In the genomic region with DNA sequence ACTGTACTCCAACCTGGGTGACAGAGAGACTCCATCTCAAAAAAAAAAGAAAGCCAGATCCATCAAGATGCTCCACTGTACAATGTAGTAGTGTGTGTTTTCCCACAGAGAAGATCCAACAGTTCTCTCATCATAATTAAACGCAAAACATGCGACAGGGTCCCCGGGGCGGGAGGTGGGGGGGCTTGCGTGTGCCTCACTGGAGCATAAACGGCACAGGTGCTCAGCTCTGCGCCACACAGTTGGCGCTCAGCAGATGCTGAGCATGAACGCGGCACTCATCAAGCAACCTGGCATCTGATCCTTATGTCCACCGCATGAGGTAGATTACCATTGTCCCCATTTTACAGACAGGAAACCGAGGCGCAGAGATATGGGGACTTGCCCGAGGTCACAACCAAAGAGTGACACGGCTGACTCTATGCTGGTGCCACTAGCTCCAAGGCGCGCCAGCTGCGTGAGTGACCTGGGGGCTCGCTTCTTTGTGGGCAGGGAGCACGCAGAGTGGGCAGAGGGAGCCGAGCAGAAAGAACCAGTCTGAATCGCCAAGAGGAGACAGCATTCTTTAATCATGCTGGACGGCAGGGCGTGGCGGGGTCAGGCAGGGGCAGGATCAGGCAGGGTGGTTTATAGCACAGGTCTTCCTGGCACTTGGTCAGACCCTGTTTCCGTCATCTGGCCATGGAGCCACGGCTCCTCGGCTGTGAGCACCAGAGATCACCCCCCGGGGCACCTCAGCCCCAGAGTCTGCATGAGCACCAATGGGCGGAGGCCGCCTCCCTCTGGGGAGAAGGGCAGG, we compare ENCODE assay signal across 20 cellular contexts. TPM values are rescaled to one million over a fixed set of nuclear protein-coding genes. Genes with fewer than 3 reads are reported as not detected.
A peak's percentile ranks its signal among the peaks of the same experiment; 100 is the strongest.
DNase-seq lines count a peak whose midpoint lies in the region; TF ChIP-seq lines count a peak whose summit lies in the region.
"Had no signal": no experiment of that assay in that cellular context is flagged by ENCODE, and none has a peak within 500 bp of the region (broad histone marks: within the 10 kb centered on the region; RNA-seq: fewer than 3 reads in every experiment).

No MANE protein-coding gene starts in this region.

- no CpG with 5 or more reads among the region's 31 CpGs for WGBS in neuronal stem cell (ENCODE audit: extremely low coverage in 2 of 2, insufficient read length in 2 of 2, insufficient replicate concordance in 1 of 2), 2 donors
- 71% methylated on average over 31 of the region's 31 CpGs; no CpG with 5 or more reads in 1 of the 2 donors for WGBS in transverse colon (ENCODE audit: low coverage in 1 of 2), 2 donors

- no peak overlapping the region for H2BK120ac ChIP-seq in neuronal stem cell (ENCODE audit: low read depth, low read length)

- peaks cover 39% of the 10 kb centered on the region for H3K4me1 Mint-ChIP-seq in dendritic cell treated with granulocyte-macrophage colony-stimulating factor and Interleukin-4, amounts not matched to agents 40 ng/mL and 50 ng/mL, for 4 days (ENCODE audit: low read depth)

- H3K4me2 ChIP-seq in PC-9 (no peak overlapping the region), neuronal stem cell (ENCODE audit: insufficient read depth, low read length, poor library complexity, severe bottlenecking) (no peak overlapping the region)

- H3K27me3 Mint-ChIP-seq in dendritic cell treated with granulocyte-macrophage colony-stimulating factor and Interleukin-4, amounts not matched to agents 40 ng/mL and 50 ng/mL, for 4 days, result peaks cover 24% of the 10 kb centered on the region

- H3K36me3 ChIP-seq in PC-9 (ENCODE audit: low read depth), result no peaks in the 10 kb centered on the region
- H3K36me3 ChIP-seq in neuronal stem cell (replicated peaks in 1 of 2; ENCODE audit: control insufficient read depth in 2 of 2, insufficient read depth in 2 of 2, low read length in 2 of 2), result peaks cover 0 to 53% of the 10 kb centered on the region in 2 donors
- no peaks in the 10 kb centered on the region for H3K36me3 ChIP-seq in transverse colon

- peak overlapping the region; percentile 56 for H3K27ac Mint-ChIP-seq in dendritic cell treated with granulocyte-macrophage colony-stimulating factor and Interleukin-4, amounts not matched to agents 40 ng/mL and 50 ng/mL, for 4 days
- H3K27ac Mint-ChIP-seq: activated CD4-positive, alpha-beta memory T cell treated with anti-CD3 and anti-CD28 coated beads, Interleukin-2, amount 10 ng/mL, durations not matched to agents 7 days and 5 days; naive B cell had no signal

- H3K36me3 Mint-ChIP-seq in dendritic cell treated with granulocyte-macrophage colony-stimulating factor and Interleukin-4, amounts not matched to agents 40 ng/mL and 50 ng/mL, for 4 days (ENCODE audit: low read depth), result no peaks in the 10 kb centered on the region
- H3K36me3 Mint-ChIP-seq: naive B cell had no signal

- no peak for TF ChIP-seq POLR2A in transverse colon (IDR thresholded peaks at IDR 0.05)

- no peak overlapping the region for H3K14ac ChIP-seq in neuronal stem cell (ENCODE audit: low read length)

- peak overlapping the region; percentile 7 for H3K18ac ChIP-seq in neuronal stem cell (ENCODE audit: low read length)

- peaks cover 21% of the 10 kb centered on the region; the same call in 1 of the 2 replicates for H3F3A ChIP-seq in PC-9 (ENCODE audit: insufficient read depth, low read depth)

- no peaks in the 10 kb centered on the region for H3K79me1 ChIP-seq in neuronal stem cell (ENCODE audit: low read depth, low read length)

- H2AFZ ChIP-seq in PC-9 (no peak overlapping the region), neuronal stem cell (ENCODE audit: low read length) (no peak overlapping the region)
- H2AFZ ChIP-seq: hepatocyte had no signal

- peaks cover 3% of the 10 kb centered on the region; the same call in 1 of the 2 replicates for H3K79me2 ChIP-seq in PC-9 (ENCODE audit: low read depth)
- H3K79me2 ChIP-seq: hepatocyte had no signal

- in situ Hi-C loops in transverse colon (cut with MboI; ENCODE audit: low pct_ligation_motif_present in 1 of 4, low pct_unique_long_range_greater_than_20kb in 1 of 4, low sequenced_read_pairs in 3 of 4), result no loop called here

- H3K4ac ChIP-seq in neuronal stem cell (ENCODE audit: low read length), result no peak overlapping the region

- POLR2A ChIA-PET in PC-9 (lab: Charles Lee; ENCODE audit: unreplicated experiment), result interaction anchor here (0.6 kb wide), 1 partner anchor 18 kb away, joined by 4 read pairs; no protein-coding TSS in a partner anchor

- no peaks in the 10 kb centered on the region for H3K9me3 Mint-ChIP-seq in dendritic cell treated with granulocyte-macrophage colony-stimulating factor and Interleukin-4, amounts not matched to agents 40 ng/mL and 50 ng/mL, for 4 days
- H3K9me3 Mint-ChIP-seq: activated CD4-positive, alpha-beta memory T cell treated with anti-CD3 and anti-CD28 coated beads, Interleukin-2, amount 10 ng/mL, durations not matched to agents 7 days and 5 days; CD8-positive, alpha-beta memory T cell; naive B cell had no signal

- H3K27ac ChIP-seq in PC-9, result no peak overlapping the region
- H3K27ac ChIP-seq in neuronal stem cell (replicated peaks; ENCODE audit: low read length), result no peak overlapping the region
- H3K27ac ChIP-seq in transverse colon, result peak overlapping the region in 3 of 4 donors; percentile 12 to 78 (median 18)
- H3K27ac ChIP-seq: epithelial cell of prostate had no signal

- peaks cover 17% of the 10 kb centered on the region for H3K4me1 ChIP-seq in PC-9 (replicated peaks; ENCODE audit: insufficient read depth)
- H3K4me1 ChIP-seq in neuronal stem cell (ENCODE audit: control insufficient read depth in 2 of 2, insufficient read depth in 1 of 2, low read depth in 1 of 2, low read length in 2 of 2), result peaks cover 12 to 13% of the 10 kb centered on the region in 2 donors
- H3K4me1 ChIP-seq in transverse colon, result peaks cover 33 to 51% (median 44%) of the 10 kb centered on the region in 4 donors

- H2BK15ac ChIP-seq in neuronal stem cell (ENCODE audit: low read length), result no peak overlapping the region

- H3K9me2 ChIP-seq in PC-9 (ENCODE audit: insufficient read depth), result no peaks in the 10 kb centered on the region

- H2BK12ac ChIP-seq in neuronal stem cell (ENCODE audit: low read length), result no peak overlapping the region

- H4K8ac ChIP-seq in neuronal stem cell (ENCODE audit: low read depth, low read length), result no peak overlapping the region

- no peak for TF ChIP-seq CTCF in PC-9 (conservative IDR thresholded peaks at IDR 0.05)
- no peak for TF ChIP-seq CTCF in transverse colon (IDR thresholded peaks at IDR 0.05)

- H4K20me1 ChIP-seq in PC-9 (ENCODE audit: insufficient read depth), result no peaks in the 10 kb centered on the region

- intact Hi-C loops in PC-9 (cut with micrococcal nuclease; ENCODE audit: unreplicated experiment) (loop anchor here (1.0 to 10.0 kb wide), 3 partner anchors 8 to 365 kb away; partner anchors contain the start of gene C1QTNF6), transverse colon (cut with DNase I; ENCODE audit: low total_unique reads) (no loop called here)
- intact Hi-C loops in dendritic cell treated with granulocyte-macrophage colony-stimulating factor and Interleukin-4, amounts not matched to agents 40 ng/mL and 50 ng/mL, for 4 days (cut with micrococcal nuclease), result no loop called here

- TF ChIP-seq EP300 in transverse colon (IDR thresholded peaks at IDR 0.05; ENCODE audit: low read depth), result no peak

- H3K27me3 ChIP-seq in PC-9 (ENCODE audit: insufficient read depth, low read depth), result no peaks in the 10 kb centered on the region
- no peaks in the 10 kb centered on the region for H3K27me3 ChIP-seq in neuronal stem cell (ENCODE audit: control insufficient read depth in 3 of 3, insufficient read depth in 3 of 3, low read depth in 1 of 3, low read length in 3 of 3)
- H3K27me3 ChIP-seq in transverse colon, result no peaks in the 10 kb centered on the region
- H3K27me3 ChIP-seq: hepatocyte had no signal

- H3K4me3 Mint-ChIP-seq in dendritic cell treated with granulocyte-macrophage colony-stimulating factor and Interleukin-4, amounts not matched to agents 40 ng/mL and 50 ng/mL, for 4 days, result no peak overlapping the region
- H3K4me3 Mint-ChIP-seq: activated CD4-positive, alpha-beta memory T cell treated with anti-CD3 and anti-CD28 coated beads, Interleukin-2, amount 10 ng/mL, durations not matched to agents 7 days and 5 days; CD8-positive, alpha-beta memory T cell had no signal

- no peak overlapping the region for H2BK5ac ChIP-seq in neuronal stem cell (ENCODE audit: low read length)

- peak overlapping the region; percentile 53 for H2AK5ac ChIP-seq in neuronal stem cell (ENCODE audit: low read depth, low read length)

- H3K23ac ChIP-seq in neuronal stem cell (ENCODE audit: low read depth, low read length, poor library complexity), result peak overlapping the region; percentile 3

- H3K9ac ChIP-seq in neuronal stem cell (ENCODE audit: low read depth, low read length, poor library complexity), result no peak overlapping the region

- CTCF ChIA-PET in PC-9 (lab: Charles Lee), result interaction anchor here (1.2 kb wide), 1 partner anchor 101 kb away, joined by 3 read pairs; no protein-coding TSS in a partner anchor

- no peak overlapping the region for H4K91ac ChIP-seq in neuronal stem cell (ENCODE audit: low read depth, low read length, poor library complexity)

- BruUV-seq in PC-9 (replicated peaks; lab: Mats Ljungman, UMichigan), result no TSS peak

- H3K4me3 ChIP-seq in PC-9 (no peak overlapping the region), neuronal stem cell (ENCODE audit: low read length in 2 of 2) (no peak overlapping the region), transverse colon (no peak overlapping the region)
- H3K4me3 ChIP-seq: hepatocyte had no signal

- H3K9me3 ChIP-seq in PC-9 (ENCODE audit: insufficient read depth, low read depth) (no peaks in the 10 kb centered on the region), neuronal stem cell (replicated peaks in 1 of 2; ENCODE audit: control insufficient read depth in 2 of 2, insufficient read depth in 1 of 2, low read depth in 1 of 2, low read length in 2 of 2) (no peaks in the 10 kb centered on the region), transverse colon (no peaks in the 10 kb centered on the region)

- DNase-seq in PC-9, result peak; percentile 59 to 92
- no peak for DNase-seq in neuronal stem cell (ENCODE audit: low spot score)
- peak; percentile 81 for DNase-seq in transverse colon
- no peak for DNase-seq in inferior parietal cortex (ENCODE audit: extremely low spot score)
- DNase-seq in NAMALWA (ENCODE audit: low spot score), result no peak
- no peak for DNase-seq in DMS79 (lab: John Stamatoyannopoulos, UW)
- DNase-seq: activated CD4-positive, alpha-beta memory T cell treated with anti-CD3 and anti-CD28 coated beads, Interleukin-2, amount 10 ng/mL, durations not matched to agents 7 days and 5 days; activated CD4-positive, CD25-positive, alpha-beta regulatory T cell; naive B cell; NCI-H1092; NCI-H187 treated with DMSO at 0.1 percent for 48 hours; NCI-H69 had no signal

RNA-seq across cellular contexts. Expression of gene C1QTNF6, which starts 8.2 kb away (rescaled TPM):
- total RNA-seq in PC-9 (2021) (72.2 and 85.9 TPM in 2 replicates), transverse colon (10 to 100 TPM in 1 of 4 donors, 1 to 10 TPM in 3; 1.4 to 68.8 (median 7.5) TPM)
- 17.0 TPM for polyA plus RNA-seq in neuronal stem cell (2013, experiment 1 of 2)
- 18.2 TPM for polyA plus RNA-seq in neuronal stem cell (2013, experiment 2 of 2)

RNA-seq across cellular contexts. Expression of gene IL2RB, which starts 30.1 kb away (rescaled TPM):
- total RNA-seq in PC-9 (2021), result 0.46 and 1.0 TPM in 2 replicates
- polyA plus RNA-seq in neuronal stem cell (2013, experiment 1 of 2), result 0.47 TPM
- 0.43 TPM for polyA plus RNA-seq in neuronal stem cell (2013, experiment 2 of 2)
- 1 to 10 TPM; 1.1 to 3.4 (median 2.6) TPM for total RNA-seq in transverse colon
- total RNA-seq: dermis microvascular lymphatic vessel endothelial cell, osteocyte had no signal

RNA-seq across cellular contexts. Expression of gene SSTR3, which starts 32.5 kb away (rescaled TPM):
- total RNA-seq in PC-9 (2021) (not detected in 2 replicates), transverse colon (under 1 TPM in 2 of 4 donors, not detected in 2; 0.16 to 0.41 TPM)
- polyA plus RNA-seq in neuronal stem cell (2013, experiment 1 of 2), result 0.22 TPM
- 0.28 TPM for polyA plus RNA-seq in neuronal stem cell (2013, experiment 2 of 2)
- total RNA-seq: dermis microvascular lymphatic vessel endothelial cell, fibroblast of villous mesenchyme, osteocyte, sciatic nerve had no signal

Comparison
In these comparisons a context has a peak if more than half of its experiments do, and no peak if none do; other contexts are left out.
1. DNase-seq: peak in PC-9 (2 of 2) and transverse colon (single experiment); none in neuronal stem cell (single experiment), inferior parietal cortex (single experiment), NAMALWA (single experiment) and DMS79 (single experiment).
2. H3K27ac ChIP-seq: peak in transverse colon (3 of 4); none in PC-9 (single experiment) and neuronal stem cell (single experiment).